Comparison of ENCODE assay signal across 8 cellular contexts in the genomic region with DNA sequence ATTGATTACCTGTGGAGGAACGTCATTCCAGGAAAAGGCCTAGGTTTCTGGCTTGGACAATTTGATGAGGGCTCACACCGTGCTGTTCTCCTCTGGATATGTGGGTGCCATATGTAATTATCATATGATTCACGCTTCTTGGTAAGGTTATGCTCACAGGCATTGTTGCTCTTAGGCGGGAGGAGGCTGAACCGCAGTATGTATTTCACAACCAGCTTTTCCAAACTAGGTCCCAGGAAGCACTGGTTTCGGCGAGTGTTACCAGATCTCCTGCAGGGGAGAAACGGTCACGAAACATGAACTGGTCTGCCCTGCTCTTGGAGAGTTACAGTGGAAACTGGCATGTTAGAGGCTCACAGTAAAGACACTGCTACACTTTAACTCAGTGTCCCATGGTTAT. TPM values are rescaled to one million over a fixed set of nuclear protein-coding genes. Genes with fewer than 3 reads are reported as not detected.
DNase-seq lines count a peak whose midpoint lies in the region; ATAC-seq and TF ChIP-seq lines count a peak whose summit lies in the region.

No MANE protein-coding gene starts in this region.

- no peaks in the 10 kb centered on the region for H3K9me3 ChIP-seq in CD4-positive, alpha-beta memory T cell (ENCODE audit: control insufficient read depth in 1 of 2, low read length in 2 of 2)
- H3K9me3 ChIP-seq in NT2/D1 (ENCODE audit: insufficient read depth, low read length) = no peaks in the 10 kb centered on the region

- no peaks in the 10 kb centered on the region for H3K36me3 ChIP-seq in CD4-positive, alpha-beta memory T cell (ENCODE audit: insufficient read depth, low read length)
- peaks cover 5% of the 10 kb centered on the region for H3K36me3 ChIP-seq in NT2/D1 (ENCODE audit: insufficient read depth, insufficient read length, low read length)

- intact Hi-C loops in CD4-positive, alpha-beta memory T cell (cut with micrococcal nuclease) = loop anchor here (2.0 to 10.0 kb wide), 8 partner anchors 39 to 1086 kb away; partner anchors contain the start of genes ECI2, PXDC1 and SLC22A23

- H3K4me1 Mint-ChIP-seq in CD4-positive, alpha-beta memory T cell = peaks cover 21 to 46% (median 29%) of the 10 kb centered on the region in 4 donors
- H3K4me1 Mint-ChIP-seq in osteocyte (ENCODE audit: unreplicated experiment) = peaks cover 28% of the 10 kb centered on the region

- POLR2A ChIA-PET in CD4-positive, alpha-beta memory T cell (lab: Charles Lee; ENCODE audit: partially characterized antibody) = interaction anchor here (0.6 to 4.1 kb wide), 15 partner anchors 8 to 589 kb away, joined by 3 to 34 read pairs (median 6); partner anchors contain the start of gene PSMG4

- H3K27ac Mint-ChIP-seq in CD4-positive, alpha-beta memory T cell = peak overlapping the region; percentile 66 to 96 (median 92)
- peak overlapping the region; percentile 60 for H3K27ac Mint-ChIP-seq in osteocyte (ENCODE audit: unreplicated experiment)

- H3K27me3 ChIP-seq in CD4-positive, alpha-beta memory T cell (ENCODE audit: insufficient read depth, low read length) = no peaks in the 10 kb centered on the region
- no peaks in the 10 kb centered on the region for H3K27me3 ChIP-seq in NT2/D1 (ENCODE audit: insufficient read depth, insufficient read length)

- TF ChIP-seq CTCF in epithelial cell of proximal tubule (conservative IDR thresholded peaks at IDR 0.05; ENCODE audit: low read depth, low read length) (no peak), osteocyte (IDR thresholded peaks at IDR 0.05) (no peak)

- peak overlapping the region in 1 of 2 donors; percentile 0 for H3K4me3 ChIP-seq in CD4-positive, alpha-beta memory T cell (ENCODE audit: low read length in 2 of 2)
- H3K4me3 ChIP-seq in NT2/D1 (ENCODE audit: insufficient read length, low read depth) = peak overlapping the region; percentile 63
- peak overlapping the region; percentile 50 for H3K4me3 ChIP-seq in epithelial cell of proximal tubule (ENCODE audit: low read depth, low read length)

- H3K4me3 Mint-ChIP-seq in CD4-positive, alpha-beta memory T cell = peak overlapping the region; percentile 79 to 87 (median 85)
- no peak overlapping the region for H3K4me3 Mint-ChIP-seq in osteocyte (ENCODE audit: unreplicated experiment)

- ATAC-seq in GM21786 (IDR thresholded peaks at IDR 0.05; ENCODE audit: unreplicated experiment) = no peak
- ATAC-seq in HG03135 (IDR thresholded peaks at IDR 0.05; ENCODE audit: unreplicated experiment) = no peak

- peaks cover 0 to 8% of the 10 kb centered on the region in 2 donors for H3K36me3 Mint-ChIP-seq in CD4-positive, alpha-beta memory T cell
- no peaks in the 10 kb centered on the region for H3K36me3 Mint-ChIP-seq in osteocyte (ENCODE audit: unreplicated experiment)

- peaks cover 0 to 3% (median 0%) of the 10 kb centered on the region in 8 donors for H3K9me3 Mint-ChIP-seq in CD4-positive, alpha-beta memory T cell
- no peaks in the 10 kb centered on the region for H3K9me3 Mint-ChIP-seq in osteocyte (ENCODE audit: unreplicated experiment)

- no peak overlapping the region for H3K9ac ChIP-seq in NT2/D1 (ENCODE audit: insufficient read length, low read depth)

- H3K27me3 Mint-ChIP-seq in CD4-positive, alpha-beta memory T cell = no peaks in the 10 kb centered on the region
- no peaks in the 10 kb centered on the region for H3K27me3 Mint-ChIP-seq in osteocyte (ENCODE audit: unreplicated experiment)

- H3K4me1 ChIP-seq in CD4-positive, alpha-beta memory T cell (ENCODE audit: insufficient read depth, low read length) = peaks cover 34% of the 10 kb centered on the region
- no peaks in the 10 kb centered on the region for H3K4me1 ChIP-seq in NT2/D1 (ENCODE audit: insufficient read depth, insufficient read length)

- no peak overlapping the region for H3K27ac ChIP-seq in CD4-positive, alpha-beta memory T cell (ENCODE audit: low read depth, low read length)

- CTCF ChIA-PET in CD4-positive, alpha-beta memory T cell (lab: Charles Lee; ENCODE audit: partially characterized antibody) = interaction anchor here (0.7 to 7.7 kb wide), 41 partner anchors 8 to 858 kb away, joined by 3 to 72 read pairs (median 4); partner anchors contain the start of gene PSMG4

- no peak for DNase-seq in CD4-positive, alpha-beta memory T cell
- DNase-seq in NT2/D1 (ENCODE audit: low read depth, low spot score) = no peak
- no peak for DNase-seq in epithelial cell of proximal tubule (ENCODE audit: low read depth)
- no peak for DNase-seq in osteocyte (ENCODE audit: extremely low spot score, unreplicated experiment)
- no peak for DNase-seq in NAMALWA (ENCODE audit: low spot score)
- DNase-seq in DMS53 treated with DMSO at 0.1 percent for 48 hours (lab: John Stamatoyannopoulos, UW; ENCODE audit: unreplicated experiment) = no peak

RNA-seq across cellular contexts. Expression of gene FAM50B, which starts 0.8 kb away (rescaled TPM):
- total RNA-seq in CD4-positive, alpha-beta memory T cell = 10 to 100 TPM; 15.0 to 15.4 TPM
- polyA plus RNA-seq in CD4-positive, alpha-beta memory T cell = 10 to 100 TPM in 1 of 2 donors, 1 to 10 TPM in 1; 4.5 to 19.4 TPM
- total RNA-seq in epithelial cell of proximal tubule (3.1 and 10.9 TPM in 2 replicates), osteocyte (0.37 and 0.70 TPM in 2 replicates)
